In the genomic region with DNA sequence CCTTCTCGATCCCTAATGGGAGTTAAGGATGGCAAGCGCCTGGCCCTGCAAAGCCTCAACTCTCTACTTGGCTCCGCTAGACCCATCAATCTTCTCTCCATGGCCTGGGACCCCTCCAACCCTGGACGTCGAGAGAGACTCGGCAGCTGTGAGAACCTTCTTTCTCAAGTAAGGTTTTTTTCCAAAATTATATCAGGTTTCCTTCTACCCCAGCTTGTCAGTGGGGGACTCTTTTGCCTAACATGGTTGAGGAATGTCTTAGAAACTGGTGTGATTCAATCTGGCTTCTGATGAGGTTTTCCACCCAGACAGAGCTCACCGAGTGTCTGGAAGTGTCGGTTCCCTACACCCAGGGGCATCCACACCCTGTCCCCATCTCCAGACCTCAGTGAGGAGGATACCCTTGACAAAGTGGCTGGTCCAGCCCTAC, we compare ENCODE assay signal across 29 cellular contexts.
DNase-seq lines count a peak whose midpoint lies in the region; TF ChIP-seq lines count a peak whose summit lies in the region.
"Had no signal": no experiment of that assay in that cellular context is flagged by ENCODE, and none has a peak within 500 bp of the region (broad histone marks: within the 10 kb centered on the region; RNA-seq: fewer than 3 reads in every experiment).

No MANE protein-coding gene starts in this region.

- H3K4me3 Mint-ChIP-seq in chondrocyte (ENCODE audit: unreplicated experiment): peak overlapping the region; percentile 20
- no peak overlapping the region for H3K4me3 Mint-ChIP-seq in CD8-positive, alpha-beta memory T cell
- H3K4me3 Mint-ChIP-seq: activated CD4-positive, alpha-beta T cell treated with anti-CD3 and anti-CD28 coated beads for 36 hours; central memory CD8-positive, alpha-beta T cell; natural killer cell had no signal

- TF ChIP-seq CTCF in AG10803 (conservative IDR thresholded peaks at IDR 0.05; ENCODE audit: low read length) (no peak), chondrocyte (IDR thresholded peaks at IDR 0.05) (no peak)

- H3K9me3 Mint-ChIP-seq in chondrocyte (ENCODE audit: low read depth): no peaks in the 10 kb centered on the region
- no peaks in the 10 kb centered on the region for H3K9me3 Mint-ChIP-seq in CD8-positive, alpha-beta memory T cell
- H3K9me3 Mint-ChIP-seq: central memory CD8-positive, alpha-beta T cell; natural killer cell had no signal

- no peak overlapping the region for H4K8ac ChIP-seq in mesenchymal stem cell (ENCODE audit: low read length)

- no peaks in the 10 kb centered on the region for H3K36me3 Mint-ChIP-seq in chondrocyte (ENCODE audit: low read depth)
- no peaks in the 10 kb centered on the region for H3K36me3 Mint-ChIP-seq in CD8-positive, alpha-beta memory T cell
- H3K36me3 Mint-ChIP-seq: natural killer cell had no signal

- no peaks in the 10 kb centered on the region for H3K9me3 ChIP-seq in mesenchymal stem cell (ENCODE audit: control insufficient read depth, low read length)
- H3K9me3 ChIP-seq in skeletal muscle tissue (ENCODE audit: control insufficient read depth in 3 of 3, low read length in 3 of 3): no peaks in the 10 kb centered on the region
- no peaks in the 10 kb centered on the region for H3K9me3 ChIP-seq in CD8-positive, alpha-beta memory T cell (ENCODE audit: low read length)
- H3K9me3 ChIP-seq: BLaER1 treated with 17β-estradiol and CSF1 and Interleukin-3, amounts not matched to agents 10 nM and 100 nM; gastrocnemius medialis; upper lobe of left lung had no signal

- H3K14ac ChIP-seq in mesenchymal stem cell (ENCODE audit: low read length in 2 of 2): no peak overlapping the region

- no peaks in the 10 kb centered on the region for H3K27me3 Mint-ChIP-seq in chondrocyte (ENCODE audit: low read depth)
- H3K27me3 Mint-ChIP-seq in CD8-positive, alpha-beta memory T cell: peaks cover 0 to 3% of the 10 kb centered on the region in 2 donors
- H3K27me3 Mint-ChIP-seq: activated CD4-positive, alpha-beta T cell treated with anti-CD3 and anti-CD28 coated beads for 36 hours; central memory CD8-positive, alpha-beta T cell had no signal

- H2AFZ ChIP-seq in mesenchymal stem cell (ENCODE audit: low read depth, low read length): no peak overlapping the region
- H2AFZ ChIP-seq: PC-9 had no signal

- H4K91ac ChIP-seq in mesenchymal stem cell (ENCODE audit: low read length): no peak overlapping the region

- 98% methylated on average over 8 of the region's 8 CpGs for WGBS in mesenchymal stem cell

- H2BK12ac ChIP-seq in mesenchymal stem cell (ENCODE audit: low read length in 2 of 2): peak overlapping the region in 1 of 2 experiments; percentile 7

- H3K18ac ChIP-seq in mesenchymal stem cell (ENCODE audit: low read depth in 1 of 2, low read length in 2 of 2): peak overlapping the region in 1 of 2 experiments; percentile 42

- no peak overlapping the region for H2BK5ac ChIP-seq in mesenchymal stem cell (ENCODE audit: low read depth, low read length, poor library complexity, severe bottlenecking)

- peaks cover 8% of the 10 kb centered on the region for H3K79me1 ChIP-seq in mesenchymal stem cell (replicated peaks; ENCODE audit: low read length, poor library complexity, severe bottlenecking)

- H3K23ac ChIP-seq in mesenchymal stem cell (ENCODE audit: low read length in 2 of 2): no peak overlapping the region

- H3K27me3 ChIP-seq in mesenchymal stem cell (ENCODE audit: control insufficient read depth in 1 of 2, insufficient read depth in 1 of 2, low read length in 2 of 2) (no peaks in the 10 kb centered on the region), skeletal muscle tissue (ENCODE audit: control insufficient read depth in 3 of 3, insufficient read depth in 3 of 3, low read length in 3 of 3) (peaks cover 0 to 3% (median 0%) of the 10 kb centered on the region in 3 donors)
- H3K27me3 ChIP-seq in CD8-positive, alpha-beta memory T cell (ENCODE audit: insufficient read depth, low read length, poor library complexity, severe bottlenecking): no peaks in the 10 kb centered on the region
- H3K27me3 ChIP-seq: BLaER1 treated with 17β-estradiol and CSF1 and Interleukin-3, amounts not matched to agents 10 nM and 100 nM; gastrocnemius medialis; upper lobe of left lung had no signal

- H3K4ac ChIP-seq in mesenchymal stem cell (ENCODE audit: low read depth in 1 of 2, low read length in 2 of 2): no peak overlapping the region

- CTCF ChIA-PET in CD8-positive, alpha-beta memory T cell (lab: Charles Lee): no interaction called here

- H3K4me2 ChIP-seq in mesenchymal stem cell (ENCODE audit: low read length, poor library complexity, severe bottlenecking): no peak overlapping the region
- H3K4me2 ChIP-seq: BLaER1 treated with 17β-estradiol and CSF1 and Interleukin-3, amounts not matched to agents 10 nM and 100 nM had no signal

- H3K4me1 ChIP-seq in mesenchymal stem cell (ENCODE audit: control insufficient read depth, insufficient read depth, low read depth, low read length): peaks cover 21% of the 10 kb centered on the region
- peaks cover 11 to 52% (median 12%) of the 10 kb centered on the region in 3 donors for H3K4me1 ChIP-seq in skeletal muscle tissue (ENCODE audit: control insufficient read depth in 3 of 3, insufficient read depth in 3 of 3, low read length in 3 of 3)
- H3K4me1 ChIP-seq in CD8-positive, alpha-beta memory T cell (ENCODE audit: insufficient read depth, low read length): no peaks in the 10 kb centered on the region

- DNase-seq in AG10803 (ENCODE audit: low read depth): peak; percentile 48
- DNase-seq in chondrocyte (ENCODE audit: low spot score): no peak
- DNase-seq in mesenchymal stem cell: no peak
- DNase-seq in COR-L47 (lab: John Stamatoyannopoulos, UW): no peak
- no peak for DNase-seq in OCI-M2 (lab: John Stamatoyannopoulos, UW; ENCODE audit: unreplicated experiment)
- no peak for DNase-seq in CD8-positive, alpha-beta memory T cell
- no peak for DNase-seq in occipital lobe (lab: John Stamatoyannopoulos, UW)
- DNase-seq: activated CD4-positive, alpha-beta T cell treated with anti-CD3 and anti-CD28 coated beads for 36 hours; activated naive CD4-positive, alpha-beta T cell treated with Interleukin-2 at 50 U/mL for 16 hours; activated T-cell treated with anti-CD3 and anti-CD28 coated beads, Interleukin-2, amount 50 U/mL, for 48 hours; amniotic stem cell; Calu3; effector CD4-positive, alpha-beta T cell; EL; gastrocnemius medialis; H7; kidney; mesendoderm; natural killer cell; NCI-H1092 treated with DMSO at 0.1 percent for 48 hours; NCI-H2081 treated with DMSO at 0.1 percent for 48 hours; PC-9; stimulated activated CD4-positive, alpha-beta T cell treated with anti-CD3 and anti-CD28 coated beads, Interleukin-2, amount 100 ng/mL, for 48 hours; stimulated activated naive CD4-positive, alpha-beta T cell; upper lobe of left lung had no signal

- no peak overlapping the region for H3K27ac ChIP-seq in mesenchymal stem cell (ENCODE audit: low read length, poor library complexity, severe bottlenecking)
- H3K27ac ChIP-seq in skeletal muscle tissue (ENCODE audit: low read depth, low read length): peak overlapping the region; percentile 46
- no peak overlapping the region for H3K27ac ChIP-seq in CD8-positive, alpha-beta memory T cell (ENCODE audit: low read depth, low read length)
- H3K27ac ChIP-seq: BLaER1 treated with 17β-estradiol and CSF1 and Interleukin-3, amounts not matched to agents 10 nM and 100 nM; gastrocnemius medialis; HL-60; upper lobe of left lung had no signal

- peaks cover 97% of the 10 kb centered on the region for H3K4me1 Mint-ChIP-seq in chondrocyte (ENCODE audit: low read depth)
- H3K4me1 Mint-ChIP-seq in CD8-positive, alpha-beta memory T cell: no peaks in the 10 kb centered on the region
- H3K4me1 Mint-ChIP-seq: activated CD4-positive, alpha-beta T cell treated with anti-CD3 and anti-CD28 coated beads for 36 hours; central memory CD8-positive, alpha-beta T cell; natural killer cell had no signal

- POLR2A ChIA-PET in CD8-positive, alpha-beta memory T cell (lab: Charles Lee): no interaction called here

- no peak overlapping the region for H3K9ac ChIP-seq in mesenchymal stem cell (ENCODE audit: low read length)
- H3K9ac ChIP-seq in skeletal muscle tissue (ENCODE audit: low read depth in 1 of 3, low read length in 3 of 3): no peak overlapping the region
- H3K9ac ChIP-seq: BLaER1 treated with 17β-estradiol and CSF1 and Interleukin-3, amounts not matched to agents 10 nM and 100 nM had no signal

- H3K4me3 ChIP-seq in AG10803 (ENCODE audit: low read length): no peak overlapping the region
- no peak overlapping the region for H3K4me3 ChIP-seq in mesenchymal stem cell (ENCODE audit: insufficient read depth in 1 of 2, low read depth in 1 of 2, low read length in 2 of 2)
- H3K4me3 ChIP-seq in skeletal muscle tissue (ENCODE audit: low read length in 3 of 3): no peak overlapping the region
- H3K4me3 ChIP-seq in CD8-positive, alpha-beta memory T cell (ENCODE audit: low read length): no peak overlapping the region
- H3K4me3 ChIP-seq: BLaER1 treated with 17β-estradiol and CSF1 and Interleukin-3, amounts not matched to agents 10 nM and 100 nM; gastrocnemius medialis; PC-9; upper lobe of left lung had no signal

- no peak overlapping the region for H2BK15ac ChIP-seq in mesenchymal stem cell (ENCODE audit: low read depth, poor library complexity, severe bottlenecking)

- H2AK5ac ChIP-seq in mesenchymal stem cell (ENCODE audit: low read length, severe bottlenecking): peak overlapping the region; percentile 18

- H3K36me3 ChIP-seq in mesenchymal stem cell (ENCODE audit: control insufficient read depth in 1 of 2, insufficient read depth in 2 of 2, low read depth in 1 of 2, low read length in 2 of 2): no peaks in the 10 kb centered on the region
- H3K36me3 ChIP-seq in skeletal muscle tissue (ENCODE audit: control insufficient read depth in 3 of 3, insufficient read depth in 3 of 3, low read length in 3 of 3): no peaks in the 10 kb centered on the region
- H3K36me3 ChIP-seq in CD8-positive, alpha-beta memory T cell (ENCODE audit: insufficient read depth, low read length): no peaks in the 10 kb centered on the region
- H3K36me3 ChIP-seq: BLaER1 treated with 17β-estradiol and CSF1 and Interleukin-3, amounts not matched to agents 10 nM and 100 nM; gastrocnemius medialis; upper lobe of left lung had no signal

- H2BK120ac ChIP-seq in mesenchymal stem cell (ENCODE audit: low read depth, low read length): no peak overlapping the region

- H3K27ac Mint-ChIP-seq in chondrocyte (ENCODE audit: unreplicated experiment): peak overlapping the region; percentile 98
- H3K27ac Mint-ChIP-seq in CD8-positive, alpha-beta memory T cell: no peak overlapping the region
- H3K27ac Mint-ChIP-seq: activated CD4-positive, alpha-beta T cell treated with anti-CD3 and anti-CD28 coated beads for 36 hours; natural killer cell had no signal
